20 cellular contexts compared by ENCODE assay signal in genomic region chr11:75938543-75938942, GRCh38.
A peak's percentile ranks its signal among the peaks of the same experiment; 100 is the strongest.
DNase-seq lines count a peak whose midpoint lies in the region; ATAC-seq, FAIRE-seq and TF ChIP-seq lines count a peak whose summit lies in the region.
"Had no signal": no experiment of that assay in that cellular context is flagged by ENCODE, and none has a peak within 500 bp of the region (broad histone marks: within the 10 kb centered on the region; RNA-seq: fewer than 3 reads in every experiment).

No MANE protein-coding gene starts in this region.

- ATAC-seq in left ventricle myocardium superior (peak; percentile 33), HG02623 (IDR thresholded peaks at IDR 0.05; ENCODE audit: unreplicated experiment) (no peak)
- ATAC-seq: left lobe of liver, T-helper 17 cell had no signal

- H3K27ac ChIP-seq in vagina: peak overlapping the region; percentile 16
- H3K27ac ChIP-seq: thoracic aorta had no signal

- DNase-seq in H54 (ENCODE audit: insufficient read length, low spot score) (no peak), astrocyte of the hippocampus (ENCODE audit: low read depth, low spot score) (peak; percentile 12), left ventricle myocardium superior (no peak), vagina (ENCODE audit: extremely low spot score in 2 of 2) (no peak), NCI-H2171 treated with DMSO at 0.1 percent for 48 hours (lab: John Stamatoyannopoulos, UW) (no peak), NCI-H1436 (lab: John Stamatoyannopoulos, UW) (no peak)
- DNase-seq: activated CD4-positive, alpha-beta memory T cell treated with anti-CD3 and anti-CD28 coated beads, Interleukin-2, amount 10 ng/mL, durations not matched to agents 7 days and 5 days; activated naive CD8-positive, alpha-beta T cell treated with anti-CD3 and anti-CD28 coated beads for 36 hours; activated T-cell treated with anti-CD3 and anti-CD28 coated beads, Interleukin-2, amount 50 U/mL, for 48 hours; central memory CD4-positive, alpha-beta T cell; DND-41; effector memory CD4-positive, alpha-beta T cell; NCI-H187; NCI-H446 treated with DMSO at 0.1 percent for 48 hours; SHP77 treated with DMSO at 0.1 percent for 48 hours; small intestine; T-helper 17 cell had no signal

- H3K36me3 ChIP-seq in vagina: no peaks in the 10 kb centered on the region
- H3K36me3 ChIP-seq: thoracic aorta had no signal

- peaks cover 22% of the 10 kb centered on the region for H3K4me1 ChIP-seq in vagina

- FAIRE-seq in H54 (lab: Jason Lieb, UNC): peak; percentile 95
- FAIRE-seq: small intestine had no signal

- intact Hi-C loops in left ventricle myocardium superior (cut with micrococcal nuclease) (no loop called here), vagina (cut with DNase I) (no loop called here)

- H3K4me3 ChIP-seq in vagina: no peak overlapping the region
- H3K4me3 ChIP-seq: thoracic aorta had no signal

- H3K27me3 ChIP-seq in vagina: no peaks in the 10 kb centered on the region

- TF ChIP-seq POLR2A in H54 (IDR thresholded peaks at IDR 0.05; ENCODE audit: low read depth, low read length) (no peak), vagina (IDR thresholded peaks at IDR 0.05) (no peak)

- H3K9me3 ChIP-seq in vagina: no peaks in the 10 kb centered on the region
- H3K9me3 ChIP-seq: thoracic aorta had no signal

- TF ChIP-seq CTCF in vagina (IDR thresholded peaks at IDR 0.05): no peak
